In genomic region chr3:48187579-48188265, GRCh38 we compare ENCODE assay signal across 8 cellular contexts. TPM values are rescaled to one million over a fixed set of nuclear protein-coding genes. Genes with fewer than 3 reads are reported as not detected.
DNase-seq lines count a peak whose midpoint lies in the region; ATAC-seq, FAIRE-seq and TF ChIP-seq lines count a peak whose summit lies in the region.

No MANE protein-coding gene starts in this region.

- H3K27ac ChIP-seq in rectal smooth muscle tissue (ENCODE audit: low read depth, low read length) = no peak overlapping the region

- no peaks in the 10 kb centered on the region for H3K4me1 ChIP-seq in rectal smooth muscle tissue (ENCODE audit: control insufficient read depth, insufficient read depth, low read length)

- H3K9me3 Mint-ChIP-seq in activated T-helper 1 cell treated with anti-CD3 and anti-CD28 coated beads, Interleukin-12 subunit alpha, Interleukin-12 subunit beta, Interleukin-2, Interleukin-4 antibody, amounts not matched to agents 30 ng/mL and 10 ng/mL and 1 ng/mL, durations not matched to agents 14 hours and 24 hours and 36 hours = no peaks in the 10 kb centered on the region

- H3K4me3 ChIP-seq in GM06990 (replicated peaks; ENCODE audit: low read depth, low read length) = peak overlapping the region; percentile 65
- peak overlapping the region; percentile 91 for H3K4me3 ChIP-seq in rectal smooth muscle tissue (ENCODE audit: low read length)

- no peaks in the 10 kb centered on the region for H3K27me3 ChIP-seq in GM06990 (replicated peaks; ENCODE audit: control insufficient read depth, insufficient read depth, low read length)
- no peaks in the 10 kb centered on the region for H3K27me3 ChIP-seq in rectal smooth muscle tissue (ENCODE audit: control insufficient read depth, insufficient read depth, low read length)

- DNase-seq in GM06990 (ENCODE audit: extremely low read depth, insufficient read length) = no peak
- DNase-seq in HuH-7 (ENCODE audit: low spot score) = peak; percentile 39
- no peak for DNase-seq in activated T-helper 1 cell treated with anti-CD3 and anti-CD28 coated beads, Interleukin-12 subunit alpha, Interleukin-12 subunit beta, Interleukin-2, Interleukin-4 antibody, amounts not matched to agents 30 ng/mL and 10 ng/mL and 1 ng/mL, durations not matched to agents 14 hours and 24 hours and 36 hours (ENCODE audit: low spot score)
- peak; percentile 71 for DNase-seq in left cardiac atrium
- no peak for DNase-seq in SK-N-DZ (ENCODE audit: low spot score)
- DNase-seq in D721Med (ENCODE audit: insufficient read length, low spot score) = no peak

- peaks cover 1% of the 10 kb centered on the region for H3K27me3 Mint-ChIP-seq in activated T-helper 1 cell treated with anti-CD3 and anti-CD28 coated beads, Interleukin-12 subunit alpha, Interleukin-12 subunit beta, Interleukin-2, Interleukin-4 antibody, amounts not matched to agents 30 ng/mL and 10 ng/mL and 1 ng/mL, durations not matched to agents 14 hours and 24 hours and 36 hours (ENCODE audit: insufficient read depth)

- TF ChIP-seq CTCF in GM06990 (IDR thresholded peaks at IDR 0.05; ENCODE audit: insufficient read depth, low read length, poor library complexity, severe bottlenecking) = no peak
- no peak for TF ChIP-seq CTCF in D721Med (IDR thresholded peaks at IDR 0.05; ENCODE audit: insufficient read depth, missing control alignments)

- H3K36me3 ChIP-seq in GM06990 (ENCODE audit: control insufficient read depth, insufficient read depth, low read length) = peaks cover 8% of the 10 kb centered on the region
- H3K36me3 ChIP-seq in rectal smooth muscle tissue (ENCODE audit: control insufficient read depth, insufficient read depth, low read length) = no peaks in the 10 kb centered on the region

- FAIRE-seq in D721Med (lab: Jason Lieb, UNC) = no peak

- H3K4me3 Mint-ChIP-seq in activated T-helper 1 cell treated with anti-CD3 and anti-CD28 coated beads, Interleukin-12 subunit alpha, Interleukin-12 subunit beta, Interleukin-2, Interleukin-4 antibody, amounts not matched to agents 30 ng/mL and 10 ng/mL and 1 ng/mL, durations not matched to agents 14 hours and 24 hours and 36 hours = peak overlapping the region; percentile 96

- peak overlapping the region; percentile 92 for H3K27ac Mint-ChIP-seq in activated T-helper 1 cell treated with anti-CD3 and anti-CD28 coated beads, Interleukin-12 subunit alpha, Interleukin-12 subunit beta, Interleukin-2, Interleukin-4 antibody, amounts not matched to agents 30 ng/mL and 10 ng/mL and 1 ng/mL, durations not matched to agents 14 hours and 24 hours and 36 hours

- peaks cover 20% of the 10 kb centered on the region for H3K36me3 Mint-ChIP-seq in activated T-helper 1 cell treated with anti-CD3 and anti-CD28 coated beads, Interleukin-12 subunit alpha, Interleukin-12 subunit beta, Interleukin-2, Interleukin-4 antibody, amounts not matched to agents 30 ng/mL and 10 ng/mL and 1 ng/mL, durations not matched to agents 14 hours and 24 hours and 36 hours (ENCODE audit: low read depth)

- no peak overlapping the region for H3K9ac ChIP-seq in rectal smooth muscle tissue (ENCODE audit: low read length)

- ATAC-seq in GM21528 (IDR thresholded peaks at IDR 0.05; ENCODE audit: low FRiP score, unreplicated experiment) (peak; percentile 34), left cardiac atrium (peak; percentile 56 to 60)

- H3K4me1 Mint-ChIP-seq in activated T-helper 1 cell treated with anti-CD3 and anti-CD28 coated beads, Interleukin-12 subunit alpha, Interleukin-12 subunit beta, Interleukin-2, Interleukin-4 antibody, amounts not matched to agents 30 ng/mL and 10 ng/mL and 1 ng/mL, durations not matched to agents 14 hours and 24 hours and 36 hours (ENCODE audit: low read depth) = peaks cover 40% of the 10 kb centered on the region

- intact Hi-C loops in activated T-helper 1 cell treated with anti-CD3 and anti-CD28 coated beads, Interleukin-12 subunit alpha, Interleukin-12 subunit beta, Interleukin-2, Interleukin-4 antibody, amounts not matched to agents 30 ng/mL and 10 ng/mL and 1 ng/mL, durations not matched to agents 14 hours and 24 hours and 36 hours (cut with micrococcal nuclease) = loop anchor here (1.0 to 2.0 kb wide), 13 partner anchors 54 to 1211 kb away; partner anchors contain the start of genes CCDC12, CCDC51, DHX30 and ELP6
- intact Hi-C loops in left cardiac atrium (cut with DNase I) = no loop called here

RNA-seq across cellular contexts. Expression of gene CDC25A, which starts 0.5 kb away (rescaled TPM):
- total RNA-seq in activated T-helper 1 cell treated with anti-CD3 and anti-CD28 coated beads, Interleukin-12 subunit alpha, Interleukin-12 subunit beta, Interleukin-2, Interleukin-4 antibody, amounts not matched to agents 30 ng/mL and 10 ng/mL and 1 ng/mL, durations not matched to agents 14 hours and 24 hours and 36 hours = 50.9 and 52.6 TPM in 2 replicates
- total RNA-seq in left cardiac atrium = under 1 TPM; 0.65 to 0.94 TPM
- 40.2 and 82.8 TPM in 2 replicates for polyA plus RNA-seq in SK-N-DZ (2014; cell fraction: cytosol; rRNA removed)
- 27.2 and 36.6 TPM in 2 replicates for polyA plus RNA-seq in SK-N-DZ (2014; cell fraction: nucleus; rRNA removed)

RNA-seq across cellular contexts. Expression of gene CAMP, which starts 35.6 kb away (rescaled TPM):
- total RNA-seq in activated T-helper 1 cell treated with anti-CD3 and anti-CD28 coated beads, Interleukin-12 subunit alpha, Interleukin-12 subunit beta, Interleukin-2, Interleukin-4 antibody, amounts not matched to agents 30 ng/mL and 10 ng/mL and 1 ng/mL, durations not matched to agents 14 hours and 24 hours and 36 hours = not detected in 2 replicates
- 1 to 10 TPM in 1 of 2 donors, under 1 TPM in 1; 0.34 to 2.6 TPM for total RNA-seq in left cardiac atrium
- polyA plus RNA-seq in SK-N-DZ (2014; cell fraction: cytosol; rRNA removed) = not detected in 2 replicates
- polyA plus RNA-seq in SK-N-DZ (2014; cell fraction: nucleus; rRNA removed) = not detected in 2 replicates

RNA-seq across cellular contexts. Expression of gene ZNF589, which starts 53.2 kb away (rescaled TPM):
- 33.0 and 34.2 TPM in 2 replicates for total RNA-seq in activated T-helper 1 cell treated with anti-CD3 and anti-CD28 coated beads, Interleukin-12 subunit alpha, Interleukin-12 subunit beta, Interleukin-2, Interleukin-4 antibody, amounts not matched to agents 30 ng/mL and 10 ng/mL and 1 ng/mL, durations not matched to agents 14 hours and 24 hours and 36 hours
- 1 to 10 TPM; 8.2 to 9.2 TPM for total RNA-seq in left cardiac atrium
- polyA plus RNA-seq in SK-N-DZ (2014; cell fraction: cytosol; rRNA removed) = 10.6 and 13.4 TPM in 2 replicates
- 22.8 and 33.3 TPM in 2 replicates for polyA plus RNA-seq in SK-N-DZ (2014; cell fraction: nucleus; rRNA removed)

Comparison
In these comparisons a context has a peak if more than half of its experiments do, and no peak if none do; other contexts are left out.
1. DNase-seq: peak in HuH-7 (single experiment) and left cardiac atrium (single experiment); none in GM06990 (single experiment), activated T-helper 1 cell treated with anti-CD3 and anti-CD28 coated beads, Interleukin-12 subunit alpha, Interleukin-12 subunit beta, Interleukin-2, Interleukin-4 antibody, amounts not matched to agents 30 ng/mL and 10 ng/mL and 1 ng/mL, durations not matched to agents 14 hours and 24 hours and 36 hours (single experiment), SK-N-DZ (single experiment) and D721Med (single experiment).
2. RNA of gene CDC25A, which starts 0.5 kb away (total RNA-seq): 50.9 to 52.6 TPM in activated T-helper 1 cell treated with anti-CD3 and anti-CD28 coated beads, Interleukin-12 subunit alpha, Interleukin-12 subunit beta, Interleukin-2, Interleukin-4 antibody, amounts not matched to agents 30 ng/mL and 10 ng/mL and 1 ng/mL, durations not matched to agents 14 hours and 24 hours and 36 hours; 0.65 to 0.94 TPM in left cardiac atrium; every median in the first group is over 10 times any median in the second.